Comparison of ENCODE assay signal across 23 cellular contexts in genomic region chr22:22168941-22169867, GRCh38.
DNase-seq lines count a peak whose midpoint lies in the region; ATAC-seq, FAIRE-seq and TF ChIP-seq lines count a peak whose summit lies in the region.
"Had no signal": no experiment of that assay in that cellular context is flagged by ENCODE, and none has a peak within 500 bp of the region (broad histone marks: within the 10 kb centered on the region; RNA-seq: fewer than 3 reads in every experiment).

No MANE protein-coding gene starts in this region.

- TF ChIP-seq EP300 in A549 (IDR thresholded peaks at IDR 0.05) = no peak

- CTCF ChIA-PET in A549 (lab: Yijun Ruan, JAX) = no interaction called here

- H3K27me3 ChIP-seq in OCI-LY3 (ENCODE audit: low read depth, low read length) = peaks cover 6% of the 10 kb centered on the region
- H3K27me3 ChIP-seq in hepatocyte = peaks cover 56% of the 10 kb centered on the region
- H3K27me3 ChIP-seq: ovary had no signal

- H3K27ac Mint-ChIP-seq in effector memory CD8-positive, alpha-beta T cell = no peak overlapping the region
- H3K27ac Mint-ChIP-seq: activated T-helper 1 cell treated with anti-CD3 and anti-CD28 coated beads, Interleukin-12 subunit alpha, Interleukin-12 subunit beta, Interleukin-2, Interleukin-4 antibody, amounts not matched to agents 30 ng/mL and 10 ng/mL and 1 ng/mL, durations not matched to agents 14 hours and 24 hours and 36 hours; GM23338 had no signal

- H3K79me2 ChIP-seq in OCI-LY3 (ENCODE audit: low read length) (no peaks in the 10 kb centered on the region), hepatocyte (no peaks in the 10 kb centered on the region)

- no peaks in the 10 kb centered on the region for H3K9me2 ChIP-seq in hepatocyte (replicated peaks; ENCODE audit: insufficient read depth)

- POLR2A ChIA-PET in A549 (lab: Yijun Ruan, JAX) = no interaction called here

- H3K4me2 ChIP-seq in A549 (peak overlapping the region; percentile 75), OCI-LY3 (ENCODE audit: low read length) (peak overlapping the region; percentile 85), hepatocyte (peak overlapping the region; percentile 49)
- H3K4me2 ChIP-seq: GM23338 had no signal

- H3K36me3 ChIP-seq in OCI-LY3 (replicated peaks; ENCODE audit: low read depth, low read length) = no peaks in the 10 kb centered on the region
- H3K36me3 ChIP-seq in hepatocyte (replicated peaks; ENCODE audit: insufficient read depth, low read depth) = no peaks in the 10 kb centered on the region
- H3K36me3 ChIP-seq: cardiac muscle cell, ovary had no signal

- H3K9ac ChIP-seq in OCI-LY3 (ENCODE audit: low read length) = peak overlapping the region; percentile 29; the same call in 1 of the 2 replicates

- H3K4me3 ChIP-seq in A549 (peak overlapping the region; percentile 36; the same call in 2 of the 3 replicates), OCI-LY3 (ENCODE audit: low read length) (peak overlapping the region; percentile 75), hepatocyte (no peak overlapping the region)
- H3K4me3 ChIP-seq: cardiac muscle cell, GM23338, ovary had no signal

- peak overlapping the region in 1 of 2 donors; percentile 81 for H3K4me3 Mint-ChIP-seq in effector memory CD8-positive, alpha-beta T cell
- H3K4me3 Mint-ChIP-seq: activated T-helper 1 cell treated with anti-CD3 and anti-CD28 coated beads, Interleukin-12 subunit alpha, Interleukin-12 subunit beta, Interleukin-2, Interleukin-4 antibody, amounts not matched to agents 30 ng/mL and 10 ng/mL and 1 ng/mL, durations not matched to agents 14 hours and 24 hours and 36 hours had no signal

- no peak for TF ChIP-seq POLR2A in A549 (IDR thresholded peaks at IDR 0.05; ENCODE audit: low read length)

- peaks cover 3% of the 10 kb centered on the region for H3K36me3 Mint-ChIP-seq in effector memory CD8-positive, alpha-beta T cell (ENCODE audit: insufficient read depth)

- TF ChIP-seq CTCF in A549 (IDR thresholded peaks at IDR 0.05) (no peak), OCI-LY3 (IDR thresholded peaks at IDR 0.05; ENCODE audit: low read depth, low read length) (no peak), hepatocyte (IDR thresholded peaks at IDR 0.05; ENCODE audit: poor library complexity) (no peak)

- no peaks in the 10 kb centered on the region for H4K20me1 ChIP-seq in OCI-LY3 (ENCODE audit: insufficient read depth, low read length)
- H4K20me1 ChIP-seq in hepatocyte (ENCODE audit: insufficient read depth, poor library complexity, severe bottlenecking) = no peaks in the 10 kb centered on the region

- H2AFZ ChIP-seq in OCI-LY3 (ENCODE audit: low read depth, low read length) (peak overlapping the region; percentile 93), hepatocyte (no peak overlapping the region)

- TF ChIP-seq RAD21 in A549 (conservative IDR thresholded peaks at IDR 0.05 in 1 of 2, IDR thresholded peaks at IDR 0.05 in 1 of 2) = no peak

- 26% methylated on average over 9 of the region's 9 CpGs for WGBS in A549 (ENCODE audit: missing lambda C conversion rate)
- WGBS in hepatocyte (ENCODE audit: low lambda C conversion rate, missing lambda C conversion rate) = 60% methylated on average over 9 of the region's 9 CpGs

- no peak for ATAC-seq in A549
- no peak for ATAC-seq in GM21423 (IDR thresholded peaks at IDR 0.05; ENCODE audit: unreplicated experiment)
- ATAC-seq in effector memory CD8-positive, alpha-beta T cell (replicated peaks) = no peak
- no peak for ATAC-seq in GM21737 (IDR thresholded peaks at IDR 0.05; ENCODE audit: unreplicated experiment)
- ATAC-seq: PC-3, sciatic nerve had no signal

- peaks cover 0 to 7% of the 10 kb centered on the region in 2 donors for H3K27me3 Mint-ChIP-seq in effector memory CD8-positive, alpha-beta T cell

- FAIRE-seq in A549 (lab: Jason Lieb, UNC) (no peak), GM19239 (lab: Jason Lieb, UNC) (peak; percentile 57)
- FAIRE-seq: endometrium had no signal

- no peak for DNase-seq in A549 (ENCODE audit: low read depth in 1 of 2, low spot score in 1 of 2)
- no peak for DNase-seq in GM19239 (ENCODE audit: insufficient read length, low spot score)
- no peak for DNase-seq in hepatocyte (ENCODE audit: low spot score)
- no peak for DNase-seq in effector memory CD8-positive, alpha-beta T cell
- DNase-seq in NCI-H1092 (lab: John Stamatoyannopoulos, UW) = no peak
- DNase-seq: activated CD4-positive, alpha-beta T cell treated with anti-CD3 and anti-CD28 coated beads, Interleukin-2, amount 10 ng/mL, durations not matched to agents 24 days and 14 days; activated naive CD4-positive, alpha-beta T cell treated with anti-CD3 and anti-CD28 coated beads, Interleukin-2, amount 50 U/mL, for 16 hours; cortex of kidney; KBM-7; NCI-H226; ovary; stimulated activated CD8-positive, alpha-beta memory T cell treated with anti-CD3 and anti-CD28 coated beads, Interleukin-4, amount 100 ng/mL, for 48 hours had no signal

- H3K27ac ChIP-seq in A549 (no peak overlapping the region), OCI-LY3 (ENCODE audit: low read length) (no peak overlapping the region), hepatocyte (no peak overlapping the region)
- H3K27ac ChIP-seq: C4-2B, cardiac muscle cell, ovary had no signal

- H3K9me3 ChIP-seq in A549 (no peaks in the 10 kb centered on the region), OCI-LY3 (ENCODE audit: insufficient read depth, low read length) (peaks cover 3% of the 10 kb centered on the region; the same call in 1 of the 2 replicates), hepatocyte (ENCODE audit: low read depth) (no peaks in the 10 kb centered on the region)
- H3K9me3 ChIP-seq: ovary had no signal

- peaks cover 8 to 15% of the 10 kb centered on the region in 2 donors for H3K4me1 Mint-ChIP-seq in effector memory CD8-positive, alpha-beta T cell (ENCODE audit: low read depth in 2 of 2)
- H3K4me1 Mint-ChIP-seq: GM23338 had no signal

- H3K9me3 Mint-ChIP-seq in effector memory CD8-positive, alpha-beta T cell = no peaks in the 10 kb centered on the region
- H3K9me3 Mint-ChIP-seq: activated CD4-positive, alpha-beta T cell treated with anti-CD3 and anti-CD28 coated beads, Interleukin-2, amount 10 ng/mL, durations not matched to agents 24 days and 14 days; activated T-helper 1 cell treated with anti-CD3 and anti-CD28 coated beads, Interleukin-12 subunit alpha, Interleukin-12 subunit beta, Interleukin-2, Interleukin-4 antibody, amounts not matched to agents 30 ng/mL and 10 ng/mL and 1 ng/mL, durations not matched to agents 14 hours and 24 hours and 36 hours; T-helper 1 cell treated with Interleukin-12 subunit alpha and Interleukin-12 subunit beta and Interleukin-4 antibody, amounts not matched to agents 30 μg/mL and 1 μg/mL, for 36 hours had no signal

- H3K4me1 ChIP-seq in A549 = no peaks in the 10 kb centered on the region
- peaks cover 43% of the 10 kb centered on the region for H3K4me1 ChIP-seq in OCI-LY3 (ENCODE audit: low read length)
- no peaks in the 10 kb centered on the region for H3K4me1 ChIP-seq in hepatocyte (ENCODE audit: insufficient read depth)

TF ChIP-seq in A549, 52 proteins besides CTCF, POLR2A, EP300 and RAD21:
- TF ChIP-seq HES2 (IDR thresholded peaks at IDR 0.05) = no peak
TF ChIP-seq in A549: peak in this region for 0.
